1 cellular context compared by ENCODE assay signal in genomic region chr19:10468133-10468532, GRCh38.
TF ChIP-seq lines count a peak whose summit lies in the region.

No MANE protein-coding gene starts in this region.

TF ChIP-seq in H1, 55 proteins besides CTCF, POLR2A, EP300 and RAD21:
- TF ChIP-seq TAF1 (IDR thresholded peaks at IDR 0.05; ENCODE audit: low read depth, low read length) (no peak), HDAC6 (IDR thresholded peaks at IDR 0.05; ENCODE audit: low read depth, low read length) (no peak), MAX (IDR thresholded peaks at IDR 0.05) (no peak), TAF7 (optimal IDR thresholded peaks at IDR 0.05; ENCODE audit: borderline replicate concordance, low read depth, low read length) (no peak), JUN (IDR thresholded peaks at IDR 0.05; ENCODE audit: low read depth, low read length) (no peak), GTF2F1 (IDR thresholded peaks at IDR 0.05; ENCODE audit: borderline replicate concordance, low read depth, low read length) (no peak), CBX5 (IDR thresholded peaks at IDR 0.05; ENCODE audit: low read depth, low read length) (no peak), ASH2L (IDR thresholded peaks at IDR 0.05; ENCODE audit: low read length) (no peak), CHD1 (IDR thresholded peaks at IDR 0.05; ENCODE audit: low read depth, low read length) (no peak), FOSL1 (IDR thresholded peaks at IDR 0.05; ENCODE audit: insufficient read depth, low read depth, low read length) (no peak), SIRT6 (IDR thresholded peaks at IDR 0.05; ENCODE audit: low read length) (no peak), CEBPB (IDR thresholded peaks at IDR 0.05; ENCODE audit: low read depth, low read length) (no peak), NRF1 (IDR thresholded peaks at IDR 0.05; ENCODE audit: low read depth, low read length) (no peak), TBP (IDR thresholded peaks at IDR 0.05; ENCODE audit: low read depth, low read length) (no peak), SP4 (IDR thresholded peaks at IDR 0.05; ENCODE audit: low read length) (no peak)
- TF ChIP-seq, protein P1, sequence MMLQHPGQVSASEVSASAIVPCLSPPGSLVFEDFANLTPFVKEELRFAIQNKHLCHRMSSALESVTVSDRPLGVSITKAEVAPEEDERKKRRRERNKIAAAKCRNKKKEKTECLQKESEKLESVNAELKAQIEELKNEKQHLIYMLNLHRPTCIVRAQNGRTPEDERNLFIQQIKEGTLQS (IDR thresholded peaks at IDR 0.05; ENCODE audit: insufficient read depth, low read depth, low read length): no peak
- TF ChIP-seq, protein P2, sequence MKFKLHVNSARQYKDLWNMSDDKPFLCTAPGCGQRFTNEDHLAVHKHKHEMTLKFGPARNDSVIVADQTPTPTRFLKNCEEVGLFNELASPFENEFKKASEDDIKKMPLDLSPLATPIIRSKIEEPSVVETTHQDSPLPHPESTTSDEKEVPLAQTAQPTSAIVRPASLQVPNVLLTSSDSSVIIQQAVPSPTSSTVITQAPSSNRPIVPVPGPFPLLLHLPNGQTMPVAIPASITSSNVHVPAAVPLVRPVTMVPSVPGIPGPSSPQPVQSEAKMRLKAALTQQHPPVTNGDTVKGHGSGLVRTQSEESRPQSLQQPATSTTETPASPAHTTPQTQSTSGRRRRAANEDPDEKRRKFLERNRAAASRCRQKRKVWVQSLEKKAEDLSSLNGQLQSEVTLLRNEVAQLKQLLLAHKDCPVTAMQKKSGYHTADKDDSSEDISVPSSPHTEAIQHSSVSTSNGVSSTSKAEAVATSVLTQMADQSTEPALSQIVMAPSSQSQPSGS (IDR thresholded peaks at IDR 0.05; ENCODE audit: low read length): no peak
TF ChIP-seq in H1: peak in this region for 0.
